15 cellular contexts compared by ENCODE assay signal in genomic region chr2:205245001-205245400, GRCh38.
DNase-seq lines count a peak whose midpoint lies in the region; ATAC-seq and TF ChIP-seq lines count a peak whose summit lies in the region.
"Had no signal": no experiment of that assay in that cellular context is flagged by ENCODE, and none has a peak within 500 bp of the region (broad histone marks: within the 10 kb centered on the region; RNA-seq: fewer than 3 reads in every experiment).

No MANE protein-coding gene starts in this region.

- H3K9me3 ChIP-seq in adipocyte (ENCODE audit: control insufficient read depth, low read length) (no peaks in the 10 kb centered on the region), left ventricle myocardium inferior (replicated peaks) (no peaks in the 10 kb centered on the region), lower lobe of right lung (no peaks in the 10 kb centered on the region)

- DNase-seq in AG20443 (ENCODE audit: low spot score) = peak; percentile 26
- DNase-seq in adipocyte (ENCODE audit: low read depth) = no peak
- DNase-seq in left ventricle myocardium inferior = no peak
- peak; percentile 82 for DNase-seq in posterior vena cava (ENCODE audit: low spot score)
- DNase-seq in erythroblast (lab: John Stamatoyannopoulos, UW) = no peak
- no peak for DNase-seq in activated gamma-delta T cell treated with Interleukin-2 at 50 U/mL for 16 hours
- no peak for DNase-seq in lower lobe of right lung
- DNase-seq in NCI-H524 treated with DMSO at 0.1 percent for 48 hours (lab: John Stamatoyannopoulos, UW) = no peak
- DNase-seq: AML-193, GF-D8, H7, NCI-H1048, NCI-H146, NCI-H2081, NCI-H774 had no signal

- H3K36me3 ChIP-seq in adipocyte (ENCODE audit: control insufficient read depth, insufficient read depth, low read length, severe bottlenecking) = no peaks in the 10 kb centered on the region
- H3K36me3 ChIP-seq in left ventricle myocardium inferior = no peaks in the 10 kb centered on the region
- no peaks in the 10 kb centered on the region for H3K36me3 ChIP-seq in lower lobe of right lung

- TF ChIP-seq CTCF in left ventricle myocardium inferior (IDR thresholded peaks at IDR 0.05; ENCODE audit: borderline replicate concordance) (no peak), lower lobe of right lung (IDR thresholded peaks at IDR 0.05) (no peak)

- no peaks in the 10 kb centered on the region for H3K27me3 ChIP-seq in adipocyte (replicated peaks; ENCODE audit: control insufficient read depth, insufficient read depth, low read length)
- no peaks in the 10 kb centered on the region for H3K27me3 ChIP-seq in left ventricle myocardium inferior (ENCODE audit: low read depth)
- H3K27me3 ChIP-seq in lower lobe of right lung (ENCODE audit: low read depth) = no peaks in the 10 kb centered on the region

- no peak for ATAC-seq in lower lobe of right lung

- H3K4me1 ChIP-seq in adipocyte (ENCODE audit: control insufficient read depth, insufficient read depth, low read length) (peaks cover 19% of the 10 kb centered on the region), left ventricle myocardium inferior (no peaks in the 10 kb centered on the region), lower lobe of right lung (no peaks in the 10 kb centered on the region)

- H3K27ac ChIP-seq in left ventricle myocardium inferior (replicated peaks) (peak overlapping the region; percentile 13), lower lobe of right lung (no peak overlapping the region)

- peak overlapping the region; percentile 2 for H3K9ac ChIP-seq in adipocyte (ENCODE audit: low read length)

- TF ChIP-seq POLR2A in erythroblast (IDR thresholded peaks at IDR 0.05; ENCODE audit: low read length) = no peak

- peak overlapping the region; percentile 42 for H3K4me3 ChIP-seq in adipocyte (ENCODE audit: low read length)
- no peak overlapping the region for H3K4me3 ChIP-seq in left ventricle myocardium inferior
- H3K4me3 ChIP-seq in lower lobe of right lung = no peak overlapping the region

- intact Hi-C loops in left ventricle myocardium inferior (cut with micrococcal nuclease) (no loop called here), posterior vena cava (cut with DNase I) (no loop called here), lower lobe of right lung (cut with DNase I) (no loop called here)

Comparison
In these comparisons a context has a peak if more than half of its experiments do, and no peak if none do; other contexts are left out.
1. DNase-seq: peak in AG20443 (single experiment) and posterior vena cava (single experiment); none in adipocyte (single experiment), left ventricle myocardium inferior (single experiment), erythroblast (0 of 2), activated gamma-delta T cell treated with Interleukin-2 at 50 U/mL for 16 hours (single experiment), lower lobe of right lung (single experiment) and NCI-H524 treated with DMSO at 0.1 percent for 48 hours (single experiment).